Comparison of ENCODE assay signal across 9 cellular contexts in genomic region chr11:27204527-27204926, GRCh38.
DNase-seq lines count a peak whose midpoint lies in the region; ATAC-seq and TF ChIP-seq lines count a peak whose summit lies in the region.
"Had no signal": no experiment of that assay in that cellular context is flagged by ENCODE, and none has a peak within 500 bp of the region (broad histone marks: within the 10 kb centered on the region; RNA-seq: fewer than 3 reads in every experiment).

No MANE protein-coding gene starts in this region.

- H3K4me1 ChIP-seq in MM.1S (ENCODE audit: low read length): no peaks in the 10 kb centered on the region
- H3K4me1 ChIP-seq in stomach: peaks cover 12 to 40% (median 19%) of the 10 kb centered on the region in 4 donors

- H3K27me3 ChIP-seq in MM.1S (replicated peaks; ENCODE audit: insufficient read depth, low read length) (no peaks in the 10 kb centered on the region), stomach (no peaks in the 10 kb centered on the region)

- H3K4me2 ChIP-seq in MM.1S (ENCODE audit: low read depth, low read length): no peak overlapping the region

- H3K27ac ChIP-seq in MM.1S (ENCODE audit: low read length) (no peak overlapping the region), stomach (no peak overlapping the region)

- no peak for TF ChIP-seq EP300 in stomach (IDR thresholded peaks at IDR 0.05)

- H3K9ac ChIP-seq in MM.1S (ENCODE audit: low read length): no peak overlapping the region

- intact Hi-C loops in stomach (cut with DNase I; ENCODE audit: low total_unique reads): no loop called here

- DNase-seq in AG09319 (ENCODE audit: extremely low read depth, low read depth) (no peak), MM.1S (peak; percentile 18), erythroblast (lab: John Stamatoyannopoulos, UW) (peak; percentile 10 to 43), stomach (no peak), KBM-7 (no peak), COLO829 (ENCODE audit: low spot score) (no peak)

- H3K79me2 ChIP-seq in MM.1S (ENCODE audit: low read length): no peaks in the 10 kb centered on the region

- no peaks in the 10 kb centered on the region for H4K20me1 ChIP-seq in MM.1S (ENCODE audit: insufficient read depth, low read length)

- TF ChIP-seq CTCF in AG09319 (IDR thresholded peaks at IDR 0.05; ENCODE audit: low read depth, low read length): peak; percentile 23
- TF ChIP-seq CTCF in MM.1S (IDR thresholded peaks at IDR 0.05; ENCODE audit: low read length): peak; percentile 56
- TF ChIP-seq CTCF in stomach (IDR thresholded peaks at IDR 0.05): no peak

- H3K9me3 ChIP-seq in MM.1S (replicated peaks; ENCODE audit: insufficient read depth, low read length) (no peaks in the 10 kb centered on the region), stomach (no peaks in the 10 kb centered on the region)

- TF ChIP-seq POLR2A in erythroblast (IDR thresholded peaks at IDR 0.05; ENCODE audit: low read length) (no peak), stomach (IDR thresholded peaks at IDR 0.05) (no peak)

- no peak overlapping the region for H3K4me3 ChIP-seq in MM.1S (ENCODE audit: low read length)
- H3K4me3 ChIP-seq in stomach: no peak overlapping the region

- no peak overlapping the region for H2AFZ ChIP-seq in MM.1S (ENCODE audit: low read length)

- no peaks in the 10 kb centered on the region for H3F3A ChIP-seq in MM.1S (ENCODE audit: insufficient read depth, low read length)

- no peaks in the 10 kb centered on the region for H3K36me3 ChIP-seq in MM.1S (replicated peaks; ENCODE audit: insufficient read depth, low read length)
- no peaks in the 10 kb centered on the region for H3K36me3 ChIP-seq in stomach

- 51 to 86% (median 69%) methylated on average over 3 of the region's 3 CpGs for WGBS in stomach, 5 donors

- peak; percentile 54 for ATAC-seq in GM19324 (IDR thresholded peaks at IDR 0.05; ENCODE audit: low FRiP score, unreplicated experiment)
- ATAC-seq in GM18520 (IDR thresholded peaks at IDR 0.05; ENCODE audit: unreplicated experiment): no peak
- ATAC-seq: Right ventricle myocardium inferior had no signal

- in situ Hi-C loops in KBM-7 (cut with MboI; ENCODE audit: low pct_unique_long_range_greater_than_20kb, low sequenced_read_pairs): no loop called here

- H3K9me2 ChIP-seq in MM.1S (replicated peaks; ENCODE audit: insufficient read depth, low read length): no peaks in the 10 kb centered on the region

Comparison
In these comparisons a context has a peak if more than half of its experiments do, and no peak if none do; other contexts are left out.
1. DNase-seq: peak in MM.1S (single experiment) and erythroblast (2 of 2); none in AG09319 (single experiment), stomach (single experiment), KBM-7 (single experiment) and COLO829 (single experiment).
2. CTCF ChIP-seq: peak in AG09319 (single experiment) and MM.1S (single experiment); none in stomach (0 of 7).